12 cellular contexts compared by ENCODE assay signal in genomic region chr10:101013365-101013825, GRCh38. TPM values are rescaled to one million over a fixed set of nuclear protein-coding genes. Genes with fewer than 3 reads are reported as not detected.
DNase-seq lines count a peak whose midpoint lies in the region; ATAC-seq, FAIRE-seq and TF ChIP-seq lines count a peak whose summit lies in the region.
"Had no signal": no experiment of that assay in that cellular context is flagged by ENCODE, and none has a peak within 500 bp of the region (broad histone marks: within the 10 kb centered on the region; RNA-seq: fewer than 3 reads in every experiment).

No MANE protein-coding gene starts in this region.

- TF ChIP-seq CTCF in A549 (IDR thresholded peaks at IDR 0.05) = no peak
- TF ChIP-seq CTCF in KMS-11 (conservative IDR thresholded peaks at IDR 0.05; ENCODE audit: low read depth, low read length) = peak; percentile 27; the same call in 1 of the 2 replicates
- no peak for TF ChIP-seq CTCF in osteoblast (IDR thresholded peaks at IDR 0.05; ENCODE audit: extremely low read depth, low read depth, low read length)

- CTCF ChIA-PET in A549 (lab: Yijun Ruan, JAX) = interaction anchor here (0.7 to 59.3 kb wide), 15 partner anchors 17 to 477 kb away, joined by 3 to 2364 read pairs (median 5); partner anchors contain the start of genes KAZALD1, LZTS2, MRPL43 and PDZD7

- TF ChIP-seq EP300 in A549 (IDR thresholded peaks at IDR 0.05) = no peak

- H3K79me2 ChIP-seq in KMS-11 (ENCODE audit: insufficient read depth, low read depth) = no peaks in the 10 kb centered on the region
- no peaks in the 10 kb centered on the region for H3K79me2 ChIP-seq in osteoblast (ENCODE audit: insufficient read depth, low read length)

- H3K4me1 Mint-ChIP-seq in central memory CD8-positive, alpha-beta T cell = peaks cover 21% of the 10 kb centered on the region

- H3K36me3 ChIP-seq in KMS-11 (ENCODE audit: insufficient read depth) = no peaks in the 10 kb centered on the region
- no peaks in the 10 kb centered on the region for H3K36me3 ChIP-seq in osteoblast (ENCODE audit: insufficient read depth, low read length)
- H3K36me3 ChIP-seq: SJCRH30 had no signal

- no peak for TF ChIP-seq POLR2A in A549 (IDR thresholded peaks at IDR 0.05; ENCODE audit: low read length)

- no peaks in the 10 kb centered on the region for H3K9me3 ChIP-seq in A549
- no peaks in the 10 kb centered on the region for H3K9me3 ChIP-seq in osteoblast (ENCODE audit: low read depth, low read length)
- H3K9me3 ChIP-seq: SJCRH30 had no signal

- H4K20me1 ChIP-seq in KMS-11 (ENCODE audit: insufficient read depth) (no peaks in the 10 kb centered on the region), osteoblast (ENCODE audit: insufficient read depth, low read length) (no peaks in the 10 kb centered on the region)

- H3K9ac ChIP-seq in KMS-11 = no peak overlapping the region

- H3K27me3 ChIP-seq in KMS-11 (ENCODE audit: insufficient read depth, low read depth) (peaks cover 7% of the 10 kb centered on the region; the same call in 1 of the 2 replicates), osteoblast (ENCODE audit: insufficient read depth, low read length) (no peaks in the 10 kb centered on the region)
- H3K27me3 ChIP-seq: SJCRH30 had no signal

- no peaks in the 10 kb centered on the region for H3K9me3 Mint-ChIP-seq in central memory CD8-positive, alpha-beta T cell

- DNase-seq in A549 (ENCODE audit: low read depth in 1 of 2, low spot score in 1 of 2) (no peak), osteoblast (ENCODE audit: insufficient read length, low spot score, missing footprints) (no peak), SIG-M5 treated with dmso at 0.1 percent for 504 hours (lab: John Stamatoyannopoulos, UW; ENCODE audit: unreplicated experiment) (no peak), HuH-7.5 (ENCODE audit: low spot score) (no peak), cerebellar nuclear complex (lab: John Stamatoyannopoulos, UW) (no peak)
- DNase-seq in central memory CD8-positive, alpha-beta T cell (ENCODE audit: low spot score in 2 of 2) = no peak
- DNase-seq: cortex of kidney had no signal

- peaks cover 32% of the 10 kb centered on the region for H3K4me1 ChIP-seq in A549
- H3K4me1 ChIP-seq in KMS-11 (ENCODE audit: low read depth, poor library complexity, severe bottlenecking) = peaks cover 15% of the 10 kb centered on the region
- H3K4me1 ChIP-seq in osteoblast (ENCODE audit: insufficient read depth, low read length) = peaks cover 27% of the 10 kb centered on the region

- peaks cover 37% of the 10 kb centered on the region for H3K27me3 Mint-ChIP-seq in central memory CD8-positive, alpha-beta T cell

- no peak for TF ChIP-seq RAD21 in A549 (conservative IDR thresholded peaks at IDR 0.05 in 1 of 2, IDR thresholded peaks at IDR 0.05 in 1 of 2)

- H3K4me2 ChIP-seq in A549 (peak overlapping the region; percentile 51), KMS-11 (peak overlapping the region; percentile 15; the same call in 1 of the 2 replicates), osteoblast (ENCODE audit: insufficient read depth, low read length) (peak overlapping the region; percentile 69)

- ATAC-seq in A549 (no peak), GM21447 (IDR thresholded peaks at IDR 0.05; ENCODE audit: unreplicated experiment) (no peak)
- no peak for ATAC-seq in central memory CD8-positive, alpha-beta T cell (replicated peaks; ENCODE audit: extremely low read depth, poor library complexity, severe bottlenecking)

- H3K27ac ChIP-seq in A549 (peak overlapping the region; percentile 3 to 70; a peak in 4 of 6 replicates), KMS-11 (no peak overlapping the region), osteoblast (ENCODE audit: low read depth, low read length) (peak overlapping the region; percentile 45)
- H3K27ac ChIP-seq: SJCRH30 had no signal

- WGBS in A549 (ENCODE audit: missing lambda C conversion rate) = 49% methylated on average over 9 of the region's 9 CpGs

- no peak overlapping the region for H3K4me3 Mint-ChIP-seq in central memory CD8-positive, alpha-beta T cell
- H3K4me3 Mint-ChIP-seq: B cell had no signal

- H2AFZ ChIP-seq in KMS-11 (ENCODE audit: low read depth) = peak overlapping the region; percentile 27; the same call in 1 of the 2 replicates
- no peak overlapping the region for H2AFZ ChIP-seq in osteoblast (ENCODE audit: low read length)

- POLR2A ChIA-PET in A549 (lab: Yijun Ruan, JAX) = no interaction called here

- no peak for FAIRE-seq in A549 (lab: Jason Lieb, UNC)

- H3K36me3 Mint-ChIP-seq in central memory CD8-positive, alpha-beta T cell (ENCODE audit: insufficient read depth) = peaks cover 3% of the 10 kb centered on the region

- peak overlapping the region; percentile 16 for H3K27ac Mint-ChIP-seq in central memory CD8-positive, alpha-beta T cell (ENCODE audit: low read depth)

- H3K4me3 ChIP-seq in A549 (no peak overlapping the region), KMS-11 (IDR thresholded peaks at IDR 0.05; ENCODE audit: insufficient read depth, low read depth, low read length) (no peak overlapping the region), osteoblast (ENCODE audit: insufficient read depth, low read length) (peak overlapping the region; percentile 9)
- H3K4me3 ChIP-seq: lung, SJCRH30 had no signal

TF ChIP-seq in A549, 52 proteins besides CTCF, POLR2A, EP300 and RAD21:
- TF ChIP-seq CHD4 (IDR thresholded peaks at IDR 0.05; ENCODE audit: borderline replicate concordance) = no peak
- TF ChIP-seq ZFP36 (IDR thresholded peaks at IDR 0.05; ENCODE audit: borderline replicate concordance, partially characterized antibody) = peak; percentile 87

RNA-seq across cellular contexts. Expression of gene LZTS2, which starts 13.8 kb away (rescaled TPM):
- polyA plus RNA-seq in A549 (2011; rRNA removed) (13.8 and 15.7 TPM in 2 replicates), A549 (2017; fragmentation: RNase III; extraction: RNeasy Plus Mini Kit Qiagen cat#74134 plus additional on column Dnase treatment) (23.8 to 35.5 TPM (median 34.0 TPM) in 3 replicates)
- polyA plus RNA-seq in A549 (2012; cell fraction: cytosol; rRNA removed) = 24.1 and 41.0 TPM in 2 replicates
- polyA plus RNA-seq in A549 (2012; cell fraction: nucleus; rRNA removed) = 98.0 and 113 TPM in 2 replicates
- polyA minus RNA-seq in A549 (2011; rRNA and poly(A)+ RNA removed) = 17.2 and 17.9 TPM in 2 replicates
- total RNA-seq in osteoblast = 117 and 127 TPM in 2 replicates

RNA-seq across cellular contexts. Expression of gene PDZD7, which starts 17.5 kb away (rescaled TPM):
- polyA plus RNA-seq in A549 (2011; rRNA removed) (0.20 and 0.21 TPM in 2 replicates), A549 (2017; fragmentation: RNase III; extraction: RNeasy Plus Mini Kit Qiagen cat#74134 plus additional on column Dnase treatment) (0.56 to 0.79 TPM (median 0.63 TPM) in 3 replicates)
- polyA plus RNA-seq in A549 (2012; cell fraction: cytosol; rRNA removed) = 0.94 and 1.1 TPM in 2 replicates
- 2.1 and 2.3 TPM in 2 replicates for polyA plus RNA-seq in A549 (2012; cell fraction: nucleus; rRNA removed)
- 0.25 and 0.44 TPM in 2 replicates for polyA minus RNA-seq in A549 (2011; rRNA and poly(A)+ RNA removed)
- total RNA-seq in osteoblast = 0.72 and 1.2 TPM in 2 replicates

RNA-seq across cellular contexts. Expression of gene SFXN3, which starts 17.6 kb away (rescaled TPM):
- polyA plus RNA-seq in A549 (2011; rRNA removed) = 33.7 and 42.1 TPM in 2 replicates
- polyA plus RNA-seq in A549 (2012; cell fraction: cytosol; rRNA removed) = 32.4 and 40.0 TPM in 2 replicates
- 97.7 and 113 TPM in 2 replicates for polyA plus RNA-seq in A549 (2012; cell fraction: nucleus; rRNA removed)
- 26.3 to 27.6 TPM (median 26.4 TPM) in 3 replicates for polyA plus RNA-seq in A549 (2017; fragmentation: RNase III; extraction: RNeasy Plus Mini Kit Qiagen cat#74134 plus additional on column Dnase treatment)
- polyA minus RNA-seq in A549 (2011; rRNA and poly(A)+ RNA removed) = 57.2 and 59.7 TPM in 2 replicates
- 103 and 106 TPM in 2 replicates for total RNA-seq in osteoblast

RNA-seq across cellular contexts. Expression of gene TWNK, which starts 26.1 kb away (rescaled TPM):
- polyA plus RNA-seq in A549 (2011; rRNA removed) = 21.1 and 26.7 TPM in 2 replicates
- 19.5 and 21.8 TPM in 2 replicates for polyA plus RNA-seq in A549 (2012; cell fraction: cytosol; rRNA removed)
- polyA plus RNA-seq in A549 (2012; cell fraction: nucleus; rRNA removed) = 16.0 and 20.8 TPM in 2 replicates
- polyA plus RNA-seq in A549 (2017; fragmentation: RNase III; extraction: RNeasy Plus Mini Kit Qiagen cat#74134 plus additional on column Dnase treatment) = 34.7 to 36.0 TPM (median 35.9 TPM) in 3 replicates
- polyA minus RNA-seq in A549 (2011; rRNA and poly(A)+ RNA removed) = 21.0 and 21.4 TPM in 2 replicates
- total RNA-seq in osteoblast = 3.2 and 3.3 TPM in 2 replicates

RNA-seq across cellular contexts. Expression of gene MRPL43, which starts 26.1 kb away (rescaled TPM):
- polyA plus RNA-seq in A549 (2011; rRNA removed) (76.3 and 77.4 TPM in 2 replicates), A549 (2017; fragmentation: RNase III; extraction: RNeasy Plus Mini Kit Qiagen cat#74134 plus additional on column Dnase treatment) (82.2 to 86.7 TPM (median 83.4 TPM) in 3 replicates)
- polyA plus RNA-seq in A549 (2012; cell fraction: cytosol; rRNA removed) = 193 and 212 TPM in 2 replicates
- 145 and 218 TPM in 2 replicates for polyA plus RNA-seq in A549 (2012; cell fraction: nucleus; rRNA removed)
- 17.5 and 27.5 TPM in 2 replicates for polyA minus RNA-seq in A549 (2011; rRNA and poly(A)+ RNA removed)
- 48.5 and 55.7 TPM in 2 replicates for total RNA-seq in osteoblast

Comparison
In these comparisons a context has a peak if more than half of its experiments do, and no peak if none do; other contexts are left out.
1. H3K4me2 ChIP-seq: peak in every context shown above with its lines; median percentile 69 in osteoblast; 51 in A549; 15 in KMS-11.